In genomic region chr14:61889914-61890351, GRCh38 we compare ENCODE assay signal across 7 cellular contexts.
A peak's percentile ranks its signal among the peaks of the same experiment; 100 is the strongest.
DNase-seq lines count a peak whose midpoint lies in the region; ATAC-seq and TF ChIP-seq lines count a peak whose summit lies in the region.

No MANE protein-coding gene starts in this region.

- H3K9ac ChIP-seq in mesendoderm (ENCODE audit: low read length), result no peak overlapping the region

- WGBS in mesendoderm (ENCODE audit: extremely low coverage, insufficient coverage, low lambda C conversion rate), result no CpG with 5 or more reads among the region's 4 CpGs

- ATAC-seq in HG03064 (IDR thresholded peaks at IDR 0.05; ENCODE audit: low read depth, unreplicated experiment) (peak; percentile 100), WTC11 (peak; percentile 54), sciatic nerve (peak; percentile 62)

- H2BK5ac ChIP-seq in mesendoderm (ENCODE audit: low read length), result no peak overlapping the region

- no peak overlapping the region for H3K56ac ChIP-seq in mesendoderm (ENCODE audit: low read length)

- POLR2A ChIA-PET in WTC11 (lab: Charles Lee), result no interaction called here

- H3K4me3 ChIP-seq in mesendoderm (ENCODE audit: low read length) (no peak overlapping the region), SJCRH30 (no peak overlapping the region)

- peaks cover 44% of the 10 kb centered on the region for H3K4me1 Mint-ChIP-seq in WTC11

- H3K27ac ChIP-seq in mesendoderm (ENCODE audit: low read depth, low read length), result no peak overlapping the region
- H3K27ac ChIP-seq in SJCRH30, result no peak overlapping the region

- H3K9me3 ChIP-seq in SJCRH30 (replicated peaks), result no peaks in the 10 kb centered on the region

- H3K4me1 ChIP-seq in mesendoderm (ENCODE audit: control insufficient read depth, low read depth, low read length) (no peaks in the 10 kb centered on the region), SJCRH30 (no peaks in the 10 kb centered on the region)

- no peak overlapping the region for H3K18ac ChIP-seq in mesendoderm (ENCODE audit: low read length)

- no peak overlapping the region for H4K5ac ChIP-seq in mesendoderm (ENCODE audit: low read length)

- H3K9me3 Mint-ChIP-seq in WTC11, result no peaks in the 10 kb centered on the region

- no peaks in the 10 kb centered on the region; the same call in 1 of the 2 replicates for H3K27me3 Mint-ChIP-seq in WTC11 (ENCODE audit: low read depth)

- DNase-seq in GM19240 (ENCODE audit: insufficient read length, low spot score), result peak; percentile 61
- no peak for DNase-seq in WTC11 (ENCODE audit: low spot score)
- no peak for DNase-seq in sciatic nerve (ENCODE audit: low spot score)
- DNase-seq in mesendoderm, result no peak
- no peak for DNase-seq in SKM-1 treated with dmso at 0.1 percent for 144 hours (lab: John Stamatoyannopoulos, UW; ENCODE audit: unreplicated experiment)
- no peak for DNase-seq in SJCRH30

- CTCF ChIA-PET in WTC11 (lab: Charles Lee), result interaction anchor here (0.8 to 1.6 kb wide), 8 partner anchors 11 to 227 kb away, joined by 3 to 6 read pairs (median 3); no protein-coding TSS in a partner anchor

- 0 out of 2 replicates have a peak, but pooled peaks have one; percentile 16 for TF ChIP-seq CTCF in WTC11 (IDR thresholded peaks at IDR 0.05)

- H3K4ac ChIP-seq in mesendoderm (ENCODE audit: low read depth, low read length), result no peak overlapping the region

- H3K27me3 ChIP-seq in mesendoderm (ENCODE audit: insufficient read depth, low read length, poor library complexity), result no peaks in the 10 kb centered on the region
- H3K27me3 ChIP-seq in SJCRH30, result no peaks in the 10 kb centered on the region

- H3K79me2 ChIP-seq in mesendoderm (ENCODE audit: control insufficient read depth, insufficient read depth, low read length), result no peaks in the 10 kb centered on the region

- no peak overlapping the region for H2BK15ac ChIP-seq in mesendoderm (replicated peaks; ENCODE audit: low read depth)

- no peaks in the 10 kb centered on the region for H3K36me3 Mint-ChIP-seq in WTC11

- no peak overlapping the region for H3K4me3 Mint-ChIP-seq in WTC11

- no peak overlapping the region for H3K27ac Mint-ChIP-seq in WTC11

- no peak overlapping the region for H3K4me2 ChIP-seq in mesendoderm (ENCODE audit: low read length)

- no peak overlapping the region for H4K8ac ChIP-seq in mesendoderm (ENCODE audit: low read depth, low read length)

- no peak overlapping the region for H2BK120ac ChIP-seq in mesendoderm (ENCODE audit: low read depth, low read length)

- H3K23ac ChIP-seq in mesendoderm (ENCODE audit: low read length), result no peak overlapping the region

- no peaks in the 10 kb centered on the region for H3K36me3 ChIP-seq in mesendoderm (ENCODE audit: control insufficient read depth, insufficient read depth, low read length)
- no peaks in the 10 kb centered on the region for H3K36me3 ChIP-seq in SJCRH30

- H2AK5ac ChIP-seq in mesendoderm (ENCODE audit: low read length), result no peak overlapping the region

- intact Hi-C loops in sciatic nerve (cut with DNase I), result no loop called here

- H3K79me1 ChIP-seq in mesendoderm (ENCODE audit: low read length), result no peaks in the 10 kb centered on the region

TF ChIP-seq in WTC11, 78 proteins besides CTCF, POLR2A, EP300 and RAD21 (continues in another document):
- TF ChIP-seq MAX (CRISPR knock-in tag; IDR thresholded peaks at IDR 0.05) (no peak), GRHL2 (CRISPR knock-in tag; IDR thresholded peaks at IDR 0.05; ENCODE audit: insufficient replicate concordance, severe bottlenecking) (no peak), FOXP4 (CRISPR knock-in tag; IDR thresholded peaks at IDR 0.05) (no peak), ZNF232 (CRISPR knock-in tag; IDR thresholded peaks at IDR 0.05) (no peak), ZNF532 (CRISPR knock-in tag; IDR thresholded peaks at IDR 0.05; ENCODE audit: borderline replicate concordance) (no peak), TP53 (CRISPR knock-in tag; IDR thresholded peaks at IDR 0.05) (no peak), ZBTB21 (CRISPR knock-in tag; IDR thresholded peaks at IDR 0.05; ENCODE audit: borderline replicate concordance) (no peak), NFE2L1 (CRISPR knock-in tag; IDR thresholded peaks at IDR 0.05) (no peak), SP1 (CRISPR knock-in tag; conservative IDR thresholded peaks at IDR 0.05) (no peak), HMGXB4 (CRISPR knock-in tag; IDR thresholded peaks at IDR 0.05) (no peak), ETV6 (CRISPR knock-in tag; IDR thresholded peaks at IDR 0.05) (no peak), JUN (CRISPR knock-in tag; IDR thresholded peaks at IDR 0.05) (no peak), NFATC4 (CRISPR knock-in tag; IDR thresholded peaks at IDR 0.05) (no peak), ESRRA (CRISPR knock-in tag; IDR thresholded peaks at IDR 0.05; ENCODE audit: borderline replicate concordance) (no peak), ZNF317 (CRISPR knock-in tag; IDR thresholded peaks at IDR 0.05; ENCODE audit: borderline replicate concordance, low read depth) (no peak)
- TF ChIP-seq, protein P1, sequence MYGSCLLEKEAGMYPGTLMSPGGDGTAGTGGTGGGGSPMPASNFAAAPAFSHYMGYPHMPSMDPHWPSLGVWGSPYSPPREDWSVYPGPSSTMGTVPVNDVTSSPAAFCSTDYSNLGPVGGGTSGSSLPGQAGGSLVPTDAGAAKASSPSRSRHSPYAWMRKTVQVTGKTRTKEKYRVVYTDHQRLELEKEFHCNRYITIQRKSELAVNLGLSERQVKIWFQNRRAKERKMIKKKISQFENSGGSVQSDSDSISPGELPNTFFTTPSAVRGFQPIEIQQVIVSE (CRISPR knock-in tag; IDR thresholded peaks at IDR 0.05; ENCODE audit: borderline replicate concordance), result no peak
- TF ChIP-seq, protein P2, sequence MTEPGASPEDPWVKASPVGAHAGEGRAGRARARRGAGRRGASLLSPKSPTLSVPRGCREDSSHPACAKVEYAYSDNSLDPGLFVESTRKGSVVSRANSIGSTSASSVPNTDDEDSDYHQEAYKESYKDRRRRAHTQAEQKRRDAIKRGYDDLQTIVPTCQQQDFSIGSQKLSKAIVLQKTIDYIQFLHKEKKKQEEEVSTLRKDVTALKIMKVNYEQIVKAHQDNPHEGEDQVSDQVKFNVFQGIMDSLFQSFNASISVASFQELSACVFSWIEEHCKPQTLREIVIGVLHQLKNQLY (CRISPR knock-in tag; IDR thresholded peaks at IDR 0.05), result no peak
